In genomic region chr6:143245656-143246055, GRCh38 we compare ENCODE assay signal across 39 cellular contexts.
"Had no signal": no experiment of that assay in that cellular context is flagged by ENCODE, and none has a peak within 500 bp of the region (broad histone marks: within the 10 kb centered on the region; RNA-seq: fewer than 3 reads in every experiment).

No MANE protein-coding gene starts in this region.

- H3K27me3 ChIP-seq: adrenal gland, ascending aorta, body of pancreas, brain microvascular endothelial cell, breast epithelium, cardiac muscle cell had no signal

- H3K27me3 Mint-ChIP-seq: activated naive CD4-positive, alpha-beta T cell treated with anti-CD3 and anti-CD28 coated beads, Interleukin-2, amount 10 ng/mL, durations not matched to agents 7 days and 5 days; activated naive CD4-positive, alpha-beta T cell treated with anti-CD3 and anti-CD28 coated beads, Interleukin-2, amount 50 U/mL, for 24 hours; activated naive CD8-positive, alpha-beta T cell; activated naive CD8-positive, alpha-beta T cell treated with anti-CD3 and anti-CD28 coated beads for 36 hours; activated naive CD8-positive, alpha-beta T cell treated with anti-CD3 and anti-CD28 coated beads, Interleukin-2, amount 10 ng/mL, durations not matched to agents 7 days and 5 days; activated naive CD8-positive, alpha-beta T cell treated with anti-CD3 and anti-CD28 coated beads, Interleukin-2, amount 50 U/mL, for 24 hours; activated T-cell treated with anti-CD3 and anti-CD28 coated beads, Interleukin-2, amount 50 U/mL, for 24 hours; activated T-helper 17 cell treated with anti-CD3 and anti-CD28 coated beads, Interleukin-2, amount 50 U/mL, for 72 hours; brain; central memory CD8-positive, alpha-beta T cell had no signal

- H3K4me3 ChIP-seq: adrenal gland, ascending aorta, body of pancreas, breast epithelium, cardiac muscle cell had no signal

- H3K4me1 ChIP-seq: ascending aorta, breast epithelium had no signal

- H3K27ac Mint-ChIP-seq: activated naive CD4-positive, alpha-beta T cell treated with anti-CD3 and anti-CD28 coated beads, Interleukin-2, amount 10 ng/mL, durations not matched to agents 7 days and 5 days; activated naive CD4-positive, alpha-beta T cell treated with anti-CD3 and anti-CD28 coated beads, Interleukin-2, amount 50 U/mL, for 24 hours; activated naive CD8-positive, alpha-beta T cell; activated naive CD8-positive, alpha-beta T cell treated with anti-CD3 and anti-CD28 coated beads for 36 hours; activated naive CD8-positive, alpha-beta T cell treated with anti-CD3 and anti-CD28 coated beads, Interleukin-2, amount 10 ng/mL, durations not matched to agents 7 days and 5 days; activated naive CD8-positive, alpha-beta T cell treated with anti-CD3 and anti-CD28 coated beads, Interleukin-2, amount 50 U/mL, for 24 hours; activated T-cell treated with anti-CD3 and anti-CD28 coated beads, Interleukin-2, amount 50 U/mL, for 24 hours; activated T-cell treated with anti-CD3 and anti-CD28 coated beads, Interleukin-2, amount 50 U/mL, for 72 hours; activated T-helper 1 cell treated with anti-CD3 and anti-CD28 coated beads, Interleukin-12 subunit alpha, Interleukin-12 subunit beta, Interleukin-2, Interleukin-4 antibody, amounts not matched to agents 30 ng/mL and 10 ng/mL and 1 ng/mL, durations not matched to agents 14 hours and 24 hours and 36 hours; activated T-helper 17 cell treated with anti-CD3 and anti-CD28 coated beads, Interleukin-2, amount 50 U/mL, for 72 hours; activated T-helper 2 cell treated with anti-CD3 and anti-CD28 coated beads, Interferon-gamma antibody, Interleukin-2, Interleukin-4, amounts not matched to agents 10 μg/mL and 5 μg/mL and 100 μg/mL, durations not matched to agents 14 hours and 24 hours and 36 hours; brain had no signal

- DNase-seq: activated effector memory CD4-positive, alpha-beta T cell treated with anti-CD3 and anti-CD28 coated beads, Interleukin-2, amount 50 U/mL, for 16 hours; activated effector memory CD4-positive, alpha-beta T cell treated with Interleukin-2 at 50 U/mL for 16 hours; activated gamma-delta T cell; activated gamma-delta T cell treated with Interleukin-2 at 50 U/mL for 16 hours; activated naive CD4-positive, alpha-beta T cell; activated naive CD4-positive, alpha-beta T cell treated with anti-CD3 and anti-CD28 coated beads, Interleukin-2, amount 10 ng/mL, durations not matched to agents 7 days and 5 days; activated naive CD4-positive, alpha-beta T cell treated with anti-CD3 and anti-CD28 coated beads, Interleukin-2, amount 50 U/mL, for 16 hours; activated naive CD4-positive, alpha-beta T cell treated with Interleukin-2 at 50 U/mL for 16 hours; activated naive CD8-positive, alpha-beta T cell treated with anti-CD3 and anti-CD28 coated beads for 36 hours; activated naive CD8-positive, alpha-beta T cell treated with anti-CD3 and anti-CD28 coated beads, Interleukin-2, amount 10 ng/mL, durations not matched to agents 7 days and 5 days; activated naive CD8-positive, alpha-beta T cell treated with anti-CD3 and anti-CD28 coated beads, Interleukin-2, amount 50 U/mL, for 24 hours; activated T-cell treated with anti-CD3 and anti-CD28 coated beads, Interleukin-2, amount 50 U/mL, for 1 hour; activated T-cell treated with anti-CD3 and anti-CD28 coated beads, Interleukin-2, amount 50 U/mL, for 24 hours; activated T-cell treated with anti-CD3 and anti-CD28 coated beads, Interleukin-2, amount 50 U/mL, for 4 hours; activated T-cell treated with anti-CD3 and anti-CD28 coated beads, Interleukin-2, amount 50 U/mL, for 48 hours; activated T-cell treated with anti-CD3 and anti-CD28 coated beads, Interleukin-2, amount 50 U/mL, for 72 hours; adrenal gland; amniotic stem cell; amygdala; anterior cingulate cortex; aorta; body of pancreas; brain microvascular endothelial cell; caudate nucleus; central memory CD4-positive, alpha-beta T cell; cerebellar nuclear complex had no signal

- ATAC-seq: activated naive CD4-positive, alpha-beta T cell treated with anti-CD3 and anti-CD28 coated beads, Interleukin-2, amount 50 U/mL, for 72 hours; activated naive CD8-positive, alpha-beta T cell treated with anti-CD3 and anti-CD28 coated beads, Interleukin-2, amount 50 U/mL, for 24 hours; activated T-cell treated with anti-CD3 and anti-CD28 coated beads, Interleukin-2, amount 50 U/mL, for 4 hours; activated T-cell treated with anti-CD3 and anti-CD28 coated beads, Interleukin-2, amount 50 U/mL, for 72 hours; activated T-helper 17 cell treated with anti-CD3 and anti-CD28 coated beads, Interleukin-2, amount 50 U/mL, for 72 hours; body of pancreas had no signal

- H3K36me3 ChIP-seq: adrenal gland, brain microvascular endothelial cell, breast epithelium, cardiac muscle cell had no signal

- H3K9me3 Mint-ChIP-seq: activated naive CD4-positive, alpha-beta T cell treated with anti-CD3 and anti-CD28 coated beads, Interleukin-2, amount 10 ng/mL, durations not matched to agents 7 days and 5 days; activated naive CD4-positive, alpha-beta T cell treated with anti-CD3 and anti-CD28 coated beads, Interleukin-2, amount 50 U/mL, for 24 hours; activated T-cell treated with anti-CD3 and anti-CD28 coated beads, Interleukin-2, amount 50 U/mL, for 72 hours; activated T-helper 17 cell treated with anti-CD3 and anti-CD28 coated beads, Interleukin-2, amount 50 U/mL, for 72 hours; central memory CD8-positive, alpha-beta T cell had no signal

- H3K36me3 Mint-ChIP-seq: activated naive CD4-positive, alpha-beta T cell treated with anti-CD3 and anti-CD28 coated beads, Interleukin-2, amount 10 ng/mL, durations not matched to agents 7 days and 5 days; activated naive CD8-positive, alpha-beta T cell treated with anti-CD3 and anti-CD28 coated beads for 36 hours had no signal

- H3K4me1 Mint-ChIP-seq: activated naive CD4-positive, alpha-beta T cell treated with anti-CD3 and anti-CD28 coated beads, Interleukin-2, amount 10 ng/mL, durations not matched to agents 7 days and 5 days; activated naive CD8-positive, alpha-beta T cell treated with anti-CD3 and anti-CD28 coated beads, Interleukin-2, amount 10 ng/mL, durations not matched to agents 7 days and 5 days; activated T-helper 17 cell treated with anti-CD3 and anti-CD28 coated beads, Interleukin-2, amount 50 U/mL, for 72 hours; brain; central memory CD8-positive, alpha-beta T cell had no signal

- H3K9me3 ChIP-seq: adrenal gland, ascending aorta, body of pancreas, breast epithelium had no signal

- FAIRE-seq: astrocyte, bronchial epithelial cell had no signal

- H3K27ac ChIP-seq: adrenal gland, ascending aorta, body of pancreas, brain microvascular endothelial cell, breast epithelium, cardiac muscle cell had no signal

- H3K4me3 Mint-ChIP-seq: activated naive CD4-positive, alpha-beta T cell treated with anti-CD3 and anti-CD28 coated beads, Interleukin-2, amount 10 ng/mL, durations not matched to agents 7 days and 5 days; activated naive CD4-positive, alpha-beta T cell treated with anti-CD3 and anti-CD28 coated beads, Interleukin-2, amount 50 U/mL, for 24 hours; activated naive CD8-positive, alpha-beta T cell; activated naive CD8-positive, alpha-beta T cell treated with anti-CD3 and anti-CD28 coated beads for 36 hours; activated naive CD8-positive, alpha-beta T cell treated with anti-CD3 and anti-CD28 coated beads, Interleukin-2, amount 10 ng/mL, durations not matched to agents 7 days and 5 days; activated naive CD8-positive, alpha-beta T cell treated with anti-CD3 and anti-CD28 coated beads, Interleukin-2, amount 50 U/mL, for 24 hours; activated T-cell treated with anti-CD3 and anti-CD28 coated beads, Interleukin-2, amount 50 U/mL, for 24 hours; activated T-cell treated with anti-CD3 and anti-CD28 coated beads, Interleukin-2, amount 50 U/mL, for 4 hours; activated T-cell treated with anti-CD3 and anti-CD28 coated beads, Interleukin-2, amount 50 U/mL, for 72 hours; activated T-helper 1 cell treated with anti-CD3 and anti-CD28 coated beads, Interleukin-12 subunit alpha, Interleukin-12 subunit beta, Interleukin-2, Interleukin-4 antibody, amounts not matched to agents 30 ng/mL and 10 ng/mL and 1 ng/mL, durations not matched to agents 14 hours and 24 hours and 36 hours; activated T-helper 17 cell treated with anti-CD3 and anti-CD28 coated beads, Interleukin-2, amount 50 U/mL, for 72 hours; brain; central memory CD8-positive, alpha-beta T cell had no signal
